Comparison of ENCODE assay signal across 18 cellular contexts in genomic region chr16:56258508-56259424, GRCh38.
A peak's percentile ranks its signal among the peaks of the same experiment; 100 is the strongest.
DNase-seq lines count a peak whose midpoint lies in the region; ATAC-seq and TF ChIP-seq lines count a peak whose summit lies in the region.
"Had no signal": no experiment of that assay in that cellular context is flagged by ENCODE, and none has a peak within 500 bp of the region (broad histone marks: within the 10 kb centered on the region; RNA-seq: fewer than 3 reads in every experiment).

No MANE protein-coding gene starts in this region.

- peaks cover 14% of the 10 kb centered on the region for H3K4me1 ChIP-seq in vagina
- H3K4me1 ChIP-seq: colonic mucosa had no signal

- H3K27me3 ChIP-seq in vagina, result no peaks in the 10 kb centered on the region
- H3K27me3 ChIP-seq: colonic mucosa had no signal

- H3K4me3 ChIP-seq in vagina, result no peak overlapping the region
- H3K4me3 ChIP-seq: colonic mucosa had no signal

- H3K4me3 Mint-ChIP-seq in chondrocyte (ENCODE audit: unreplicated experiment), result no peak overlapping the region
- H3K4me3 Mint-ChIP-seq: activated CD8-positive, alpha-beta T cell treated with anti-CD3 and anti-CD28 coated beads, Interleukin-2, amount 10 ng/mL, durations not matched to agents 7 days and 5 days; CD8-positive, alpha-beta T cell; IgD-negative memory B cell; T-cell had no signal

- no peak for TF ChIP-seq CTCF in vagina (IDR thresholded peaks at IDR 0.05)
- no peak for TF ChIP-seq CTCF in chondrocyte (IDR thresholded peaks at IDR 0.05)

- H3K36me3 Mint-ChIP-seq in chondrocyte (ENCODE audit: low read depth), result no peaks in the 10 kb centered on the region
- H3K36me3 Mint-ChIP-seq: CD8-positive, alpha-beta T cell; T-cell had no signal

- H3K27ac ChIP-seq in vagina, result no peak overlapping the region
- H3K27ac ChIP-seq: WERI-Rb-1 had no signal

- H3K27ac Mint-ChIP-seq in chondrocyte (ENCODE audit: unreplicated experiment), result no peak overlapping the region
- H3K27ac Mint-ChIP-seq: activated CD8-positive, alpha-beta T cell treated with anti-CD3 and anti-CD28 coated beads, Interleukin-2, amount 10 ng/mL, durations not matched to agents 7 days and 5 days; activated T-helper 2 cell treated with anti-CD3 and anti-CD28 coated beads, Interferon-gamma antibody, Interleukin-2, Interleukin-4, amounts not matched to agents 10 μg/mL and 5 μg/mL and 100 μg/mL, durations not matched to agents 14 hours and 24 hours and 36 hours; CD8-positive, alpha-beta T cell; IgD-negative memory B cell had no signal

- intact Hi-C loops in Right ventricle myocardium superior (cut with DNase I) (no loop called here), Right ventricle myocardium inferior (cut with DNase I) (loop anchor here (10.0 kb wide), 1 partner anchor 56 kb away; no protein-coding TSS in a partner anchor), left ventricle myocardium superior (cut with micrococcal nuclease) (no loop called here), vagina (cut with DNase I) (no loop called here)

- H3K9me3 ChIP-seq in vagina, result no peaks in the 10 kb centered on the region
- H3K9me3 ChIP-seq: colonic mucosa had no signal

- no peaks in the 10 kb centered on the region for H3K36me3 ChIP-seq in vagina
- H3K36me3 ChIP-seq: colonic mucosa had no signal

- ATAC-seq in Right ventricle myocardium superior (ENCODE audit: poor library complexity) (peak; percentile 9), Right ventricle myocardium inferior (no peak), left ventricle myocardium superior (peak; percentile 11)
- ATAC-seq: activated CD8-positive, alpha-beta T cell treated with anti-CD3 and anti-CD28 coated beads, Interleukin-2, amount 10 ng/mL, durations not matched to agents 7 days and 5 days; CD8-positive, alpha-beta T cell; T-cell had no signal

- DNase-seq in Right ventricle myocardium superior, result no peak
- DNase-seq in Right ventricle myocardium inferior (ENCODE audit: missing footprints), result no peak
- DNase-seq in left ventricle myocardium superior, result no peak
- peak in 35 of 56 donors; percentile 35 to 84 (median 68) for DNase-seq in nucleus accumbens (lab: John Stamatoyannopoulos, UW)
- no peak for DNase-seq in vagina (ENCODE audit: extremely low spot score in 2 of 2)
- no peak for DNase-seq in chondrocyte (ENCODE audit: low spot score)
- DNase-seq in NCI-H187 treated with DMSO at 0.1 percent for 48 hours (lab: John Stamatoyannopoulos, UW), result no peak
- DNase-seq in T1000 (lab: John Stamatoyannopoulos, UW), result no peak
- DNase-seq: activated CD8-positive, alpha-beta T cell treated with anti-CD3 and anti-CD28 coated beads, Interleukin-2, amount 10 ng/mL, durations not matched to agents 7 days and 5 days; CD8-positive, alpha-beta T cell; colonic mucosa; erythroblast; MV-4-11; small intestine; T-cell; WERI-Rb-1 had no signal

- H3K4me1 Mint-ChIP-seq in chondrocyte (ENCODE audit: low read depth), result peaks cover 20% of the 10 kb centered on the region

- TF ChIP-seq POLR2A in vagina (IDR thresholded peaks at IDR 0.05), result no peak

- peaks cover 13% of the 10 kb centered on the region for H3K27me3 Mint-ChIP-seq in chondrocyte (ENCODE audit: low read depth)

- H3K9me3 Mint-ChIP-seq in chondrocyte (ENCODE audit: low read depth), result no peaks in the 10 kb centered on the region
- H3K9me3 Mint-ChIP-seq: activated T-helper 2 cell treated with anti-CD3 and anti-CD28 coated beads, Interferon-gamma antibody, Interleukin-2, Interleukin-4, amounts not matched to agents 10 μg/mL and 5 μg/mL and 100 μg/mL, durations not matched to agents 14 hours and 24 hours and 36 hours; CD8-positive, alpha-beta T cell; IgD-negative memory B cell; T-cell had no signal

Comparison
In these comparisons a context has a peak if more than half of its experiments do, and no peak if none do; other contexts are left out.
1. DNase-seq: peak in nucleus accumbens (35 of 56); none in Right ventricle myocardium superior (single experiment), Right ventricle myocardium inferior (single experiment), left ventricle myocardium superior (single experiment), vagina (0 of 2), chondrocyte (single experiment), NCI-H187 treated with DMSO at 0.1 percent for 48 hours (single experiment) and T1000 (single experiment).